In the genomic region with DNA sequence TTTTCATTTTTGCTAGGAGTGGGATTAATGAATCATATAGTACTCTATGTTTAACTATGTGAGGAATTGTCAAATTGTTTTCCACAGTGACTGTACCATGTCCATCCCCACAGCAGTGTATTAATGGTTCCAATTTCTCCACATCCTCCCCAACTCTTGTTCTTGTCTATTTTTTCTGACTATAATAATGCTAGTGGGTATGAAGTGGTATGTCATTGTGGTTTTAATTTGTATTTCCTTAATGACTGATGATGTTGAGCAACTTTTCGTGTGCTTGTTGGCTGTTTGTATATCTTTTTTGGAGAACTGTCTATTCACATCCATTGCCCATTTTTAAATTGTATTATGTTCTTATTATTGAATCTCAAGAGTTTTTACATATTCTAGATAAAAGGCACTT, we compare ENCODE assay signal across 29 cellular contexts. TPM values are rescaled to one million over a fixed set of nuclear protein-coding genes. Genes with fewer than 3 reads are reported as not detected.
"Had no signal": no experiment of that assay in that cellular context is flagged by ENCODE, and none has a peak within 500 bp of the region (broad histone marks: within the 10 kb centered on the region; RNA-seq: fewer than 3 reads in every experiment).

No MANE protein-coding gene starts in this region.

- DNase-seq: activated B cell treated with CpG ODN at 0.5 μM for 24 hours; activated CD4-positive, alpha-beta T cell treated with anti-CD3 and anti-CD28 coated beads for 1 hour; activated CD4-positive, alpha-beta T cell treated with anti-CD3 and anti-CD28 coated beads, Interleukin-2, amount 10 ng/mL, durations not matched to agents 24 days and 14 days; activated CD4-positive, alpha-beta T cell treated with anti-CD3 and anti-CD28 coated beads, Interleukin-2, amount 50 U/mL, for 48 hours; activated CD8-positive, alpha-beta memory T cell treated with anti-CD3 and anti-CD28 coated beads, Interleukin-2, amount 10 ng/mL, durations not matched to agents 7 days and 5 days; activated effector memory CD4-positive, alpha-beta T cell treated with Interleukin-2 at 50 U/mL for 16 hours; activated naive CD4-positive, alpha-beta T cell; activated naive CD8-positive, alpha-beta T cell treated with anti-CD3 and anti-CD28 coated beads, Interleukin-2, amount 50 U/mL, for 24 hours; activated T-cell treated with anti-CD3 and anti-CD28 coated beads, Interleukin-2, amount 50 U/mL, for 24 hours; amygdala; NCI-H1092; NCI-H1417; NCI-H1930; NCI-H2171; NCI-H2227 treated with DMSO at 0.1 percent for 48 hours; NCI-H526; NCI-H82; NK-92 treated with Interleukin-12 subunit alpha and Interleukin-12 subunit beta, amount 100 ng/mL, for 24 hours; PC-3; SHP77; SW 1271 had no signal

- H3K27me3 ChIP-seq: cardiac muscle cell, SJSA1 had no signal

- H3K36me3 ChIP-seq: cardiac muscle cell, SJSA1 had no signal

- H3K27ac ChIP-seq: cardiac muscle cell, SJSA1 had no signal

- H3K4me3 ChIP-seq: cardiac muscle cell, SJSA1 had no signal

- FAIRE-seq: astrocyte, RCC 7860 had no signal

- H3K9me3 ChIP-seq: SJSA1 had no signal

RNA-seq across cellular contexts. Expression of gene KPRP, which starts 10.0 kb away (rescaled TPM):
- total RNA-seq: activated B cell treated with CpG ODN at 0.5 μM for 24 hours; activated CD4-positive, alpha-beta T cell treated with anti-CD3 and anti-CD28 coated beads, Interleukin-2, amount 10 ng/mL, durations not matched to agents 24 days and 14 days; activated CD8-positive, alpha-beta memory T cell treated with anti-CD3 and anti-CD28 coated beads, Interleukin-2, amount 10 ng/mL, durations not matched to agents 7 days and 5 days; activated naive CD4-positive, alpha-beta T cell treated with anti-CD3 and anti-CD28 coated beads, Interleukin-2, amount 50 U/mL, for 72 hours; activated T-helper 1 cell treated with anti-CD3 and anti-CD28 coated beads, Interleukin-12 subunit alpha, Interleukin-12 subunit beta, Interleukin-2, Interleukin-4 antibody, amounts not matched to agents 30 ng/mL and 10 ng/mL and 1 ng/mL, durations not matched to agents 14 hours and 24 hours and 36 hours; astrocyte; cardiac muscle cell; NCI-H460; PC-3; SJSA1; T-helper 1 cell treated with Interleukin-12 subunit alpha and Interleukin-12 subunit beta and Interleukin-4 antibody, amounts not matched to agents 30 ng/mL and 1 ng/mL, for 36 hours had no signal
- polyA plus RNA-seq: cardiac muscle cell had no signal

RNA-seq across cellular contexts. Expression of gene LCE1F, which starts 27.1 kb away (rescaled TPM):
- total RNA-seq: activated B cell treated with CpG ODN at 0.5 μM for 24 hours; activated CD4-positive, alpha-beta T cell treated with anti-CD3 and anti-CD28 coated beads, Interleukin-2, amount 10 ng/mL, durations not matched to agents 24 days and 14 days; activated CD8-positive, alpha-beta memory T cell treated with anti-CD3 and anti-CD28 coated beads, Interleukin-2, amount 10 ng/mL, durations not matched to agents 7 days and 5 days; activated naive CD4-positive, alpha-beta T cell treated with anti-CD3 and anti-CD28 coated beads, Interleukin-2, amount 50 U/mL, for 72 hours; activated T-helper 1 cell treated with anti-CD3 and anti-CD28 coated beads, Interleukin-12 subunit alpha, Interleukin-12 subunit beta, Interleukin-2, Interleukin-4 antibody, amounts not matched to agents 30 ng/mL and 10 ng/mL and 1 ng/mL, durations not matched to agents 14 hours and 24 hours and 36 hours; astrocyte; cardiac muscle cell; NCI-H460; PC-3; SJSA1; T-helper 1 cell treated with Interleukin-12 subunit alpha and Interleukin-12 subunit beta and Interleukin-4 antibody, amounts not matched to agents 30 ng/mL and 1 ng/mL, for 36 hours had no signal
- polyA plus RNA-seq: cardiac muscle cell had no signal

RNA-seq across cellular contexts. Expression of gene LCE1E, which starts 38.2 kb away (rescaled TPM):
- total RNA-seq: activated B cell treated with CpG ODN at 0.5 μM for 24 hours; activated CD4-positive, alpha-beta T cell treated with anti-CD3 and anti-CD28 coated beads, Interleukin-2, amount 10 ng/mL, durations not matched to agents 24 days and 14 days; activated CD8-positive, alpha-beta memory T cell treated with anti-CD3 and anti-CD28 coated beads, Interleukin-2, amount 10 ng/mL, durations not matched to agents 7 days and 5 days; activated naive CD4-positive, alpha-beta T cell treated with anti-CD3 and anti-CD28 coated beads, Interleukin-2, amount 50 U/mL, for 72 hours; activated T-helper 1 cell treated with anti-CD3 and anti-CD28 coated beads, Interleukin-12 subunit alpha, Interleukin-12 subunit beta, Interleukin-2, Interleukin-4 antibody, amounts not matched to agents 30 ng/mL and 10 ng/mL and 1 ng/mL, durations not matched to agents 14 hours and 24 hours and 36 hours; astrocyte; cardiac muscle cell; NCI-H460; PC-3; SJSA1; T-helper 1 cell treated with Interleukin-12 subunit alpha and Interleukin-12 subunit beta and Interleukin-4 antibody, amounts not matched to agents 30 ng/mL and 1 ng/mL, for 36 hours had no signal
- polyA plus RNA-seq: cardiac muscle cell had no signal

RNA-seq across cellular contexts. Expression of gene LCE4A, which starts 39.9 kb away (rescaled TPM):
- total RNA-seq: activated B cell treated with CpG ODN at 0.5 μM for 24 hours; activated CD4-positive, alpha-beta T cell treated with anti-CD3 and anti-CD28 coated beads, Interleukin-2, amount 10 ng/mL, durations not matched to agents 24 days and 14 days; activated CD8-positive, alpha-beta memory T cell treated with anti-CD3 and anti-CD28 coated beads, Interleukin-2, amount 10 ng/mL, durations not matched to agents 7 days and 5 days; activated naive CD4-positive, alpha-beta T cell treated with anti-CD3 and anti-CD28 coated beads, Interleukin-2, amount 50 U/mL, for 72 hours; activated T-helper 1 cell treated with anti-CD3 and anti-CD28 coated beads, Interleukin-12 subunit alpha, Interleukin-12 subunit beta, Interleukin-2, Interleukin-4 antibody, amounts not matched to agents 30 ng/mL and 10 ng/mL and 1 ng/mL, durations not matched to agents 14 hours and 24 hours and 36 hours; astrocyte; cardiac muscle cell; NCI-H460; PC-3; SJSA1; T-helper 1 cell treated with Interleukin-12 subunit alpha and Interleukin-12 subunit beta and Interleukin-4 antibody, amounts not matched to agents 30 ng/mL and 1 ng/mL, for 36 hours had no signal
- polyA plus RNA-seq: cardiac muscle cell had no signal

RNA-seq across cellular contexts. Expression of gene LCE1D, which starts 48.7 kb away (rescaled TPM):
- total RNA-seq: activated B cell treated with CpG ODN at 0.5 μM for 24 hours; activated CD4-positive, alpha-beta T cell treated with anti-CD3 and anti-CD28 coated beads, Interleukin-2, amount 10 ng/mL, durations not matched to agents 24 days and 14 days; activated CD8-positive, alpha-beta memory T cell treated with anti-CD3 and anti-CD28 coated beads, Interleukin-2, amount 10 ng/mL, durations not matched to agents 7 days and 5 days; activated naive CD4-positive, alpha-beta T cell treated with anti-CD3 and anti-CD28 coated beads, Interleukin-2, amount 50 U/mL, for 72 hours; activated T-helper 1 cell treated with anti-CD3 and anti-CD28 coated beads, Interleukin-12 subunit alpha, Interleukin-12 subunit beta, Interleukin-2, Interleukin-4 antibody, amounts not matched to agents 30 ng/mL and 10 ng/mL and 1 ng/mL, durations not matched to agents 14 hours and 24 hours and 36 hours; astrocyte; cardiac muscle cell; NCI-H460; PC-3; SJSA1; T-helper 1 cell treated with Interleukin-12 subunit alpha and Interleukin-12 subunit beta and Interleukin-4 antibody, amounts not matched to agents 30 ng/mL and 1 ng/mL, for 36 hours had no signal
- polyA plus RNA-seq: cardiac muscle cell had no signal
